1 cellular context compared by ENCODE assay signal in genomic region chr2:210476194-210477128, GRCh38.
TF ChIP-seq lines count a peak whose summit lies in the region.

Gene LANCL1 (minus strand): TSS chr2:210476759. CDS start chr2:210476396, 363 bp downstream.

TF ChIP-seq in HepG2, 621 proteins besides CTCF, POLR2A, EP300 and RAD21 (continued from another document and continues in another):
- TF ChIP-seq KMT2A (CRISPR knock-in tag; IDR thresholded peaks at IDR 0.05) (peak; percentile 99), BCL3 (CRISPR knock-in tag; IDR thresholded peaks at IDR 0.05) (peak; percentile 64; the same call in 1 of the 2 replicates), ZNF609 (CRISPR knock-in tag; IDR thresholded peaks at IDR 0.05; ENCODE audit: borderline replicate concordance) (peak; percentile 43; the same call in 1 of the 2 replicates), JUN (CRISPR knock-in tag; IDR thresholded peaks at IDR 0.05) (no peak), HNF1B (CRISPR knock-in tag; IDR thresholded peaks at IDR 0.05) (peak; percentile 73), SP2 (CRISPR knock-in tag; IDR thresholded peaks at IDR 0.05) (peak; percentile 86), RXRB (CRISPR knock-in tag; IDR thresholded peaks at IDR 0.05; ENCODE audit: borderline replicate concordance) (peak; percentile 64; the same call in 1 of the 2 replicates), ZNF260 (CRISPR knock-in tag; IDR thresholded peaks at IDR 0.05; ENCODE audit: borderline replicate concordance, low read depth) (no peak), ZNF281 (CRISPR knock-in tag; IDR thresholded peaks at IDR 0.05; ENCODE audit: borderline replicate concordance) (0 out of 2 replicates have a peak, but pooled peaks have one; percentile 14), ZGPAT (CRISPR knock-in tag; IDR thresholded peaks at IDR 0.05) (peak; percentile 93), ZNF761 (CRISPR knock-in tag; conservative IDR thresholded peaks at IDR 0.05) (peak; percentile 89; the same call in 1 of the 2 replicates), ETS1 (CRISPR knock-in tag; IDR thresholded peaks at IDR 0.05) (no peak), ZNF264 (CRISPR knock-in tag; IDR thresholded peaks at IDR 0.05) (peak; percentile 14; the same call in 1 of the 2 replicates), ARNT2 (CRISPR knock-in tag; IDR thresholded peaks at IDR 0.05; ENCODE audit: low read depth) (peak; percentile 73), ZBTB8A (CRISPR knock-in tag; IDR thresholded peaks at IDR 0.05; ENCODE audit: borderline replicate concordance, low read depth) (no peak), MED8 (CRISPR knock-in tag; IDR thresholded peaks at IDR 0.05; ENCODE audit: insufficient replicate concordance) (peak; percentile 11), ZNF770 (CRISPR knock-in tag; IDR thresholded peaks at IDR 0.05) (peak; percentile 53; the same call in 1 of the 2 replicates), BATF2 (CRISPR knock-in tag; IDR thresholded peaks at IDR 0.05) (peak; percentile 60; the same call in 1 of the 2 replicates), NFAT5 (CRISPR knock-in tag; IDR thresholded peaks at IDR 0.05) (peak; percentile 87), KAT7 (CRISPR knock-in tag; IDR thresholded peaks at IDR 0.05; ENCODE audit: borderline replicate concordance) (peak; percentile 86; the same call in 1 of the 2 replicates), SALL2 (CRISPR knock-in tag; IDR thresholded peaks at IDR 0.05) (peak; percentile 58; the same call in 1 of the 2 replicates), ZNF124 (CRISPR knock-in tag; IDR thresholded peaks at IDR 0.05) (no peak), DZIP1 (CRISPR knock-in tag; IDR thresholded peaks at IDR 0.05) (peak; percentile 82; the same call in 1 of the 2 replicates), RBFOX2 (IDR thresholded peaks at IDR 0.05; ENCODE audit: low read depth, low read length) (peak; percentile 92)
